In genomic region chr18:22452226-22452668, GRCh38 we compare ENCODE assay signal across 1 cellular context.
TF ChIP-seq lines count a peak whose summit lies in the region.

No MANE protein-coding gene starts in this region.

TF ChIP-seq in H1, 55 proteins besides CTCF, POLR2A, EP300 and RAD21:
- TF ChIP-seq JUN (IDR thresholded peaks at IDR 0.05; ENCODE audit: low read depth, low read length): no peak
- no peak for TF ChIP-seq KDM1A (IDR thresholded peaks at IDR 0.05; ENCODE audit: borderline replicate concordance, low read length)
- no peak for TF ChIP-seq GABPA (IDR thresholded peaks at IDR 0.05; ENCODE audit: borderline replicate concordance, insufficient read depth, low read length)
- no peak for TF ChIP-seq YY1 (IDR thresholded peaks at IDR 0.05; ENCODE audit: low read depth, low read length)
- no peak for TF ChIP-seq RNF2 (IDR thresholded peaks at IDR 0.05; ENCODE audit: borderline replicate concordance, low read depth, low read length, missing control alignments, poor library complexity, severe bottlenecking)
- TF ChIP-seq POLR2AphosphoS5 (IDR thresholded peaks at IDR 0.05; ENCODE audit: low read depth, low read length): no peak
- TF ChIP-seq CHD2 (IDR thresholded peaks at IDR 0.05; ENCODE audit: low read length): no peak
- TF ChIP-seq EGR1 (IDR thresholded peaks at IDR 0.05; ENCODE audit: borderline replicate concordance, low read depth, low read length): no peak
- no peak for TF ChIP-seq TAF7 (optimal IDR thresholded peaks at IDR 0.05; ENCODE audit: borderline replicate concordance, low read depth, low read length)
- TF ChIP-seq MAFK (IDR thresholded peaks at IDR 0.05; ENCODE audit: low read depth, low read length): no peak
- no peak for TF ChIP-seq HDAC6 (IDR thresholded peaks at IDR 0.05; ENCODE audit: low read depth, low read length)
- TF ChIP-seq KDM5A (IDR thresholded peaks at IDR 0.05; ENCODE audit: low read length): no peak
- no peak for TF ChIP-seq ATF3 (IDR thresholded peaks at IDR 0.05; ENCODE audit: insufficient read depth, low read depth, low read length)
- TF ChIP-seq CTBP2 (IDR thresholded peaks at IDR 0.05; ENCODE audit: borderline replicate concordance, insufficient read depth, insufficient read length, low read length): no peak
- no peak for TF ChIP-seq RXRA (IDR thresholded peaks at IDR 0.05; ENCODE audit: insufficient read depth, low read depth, low read length)
